Comparison of ENCODE assay signal across 1 cellular context in the genomic region with DNA sequence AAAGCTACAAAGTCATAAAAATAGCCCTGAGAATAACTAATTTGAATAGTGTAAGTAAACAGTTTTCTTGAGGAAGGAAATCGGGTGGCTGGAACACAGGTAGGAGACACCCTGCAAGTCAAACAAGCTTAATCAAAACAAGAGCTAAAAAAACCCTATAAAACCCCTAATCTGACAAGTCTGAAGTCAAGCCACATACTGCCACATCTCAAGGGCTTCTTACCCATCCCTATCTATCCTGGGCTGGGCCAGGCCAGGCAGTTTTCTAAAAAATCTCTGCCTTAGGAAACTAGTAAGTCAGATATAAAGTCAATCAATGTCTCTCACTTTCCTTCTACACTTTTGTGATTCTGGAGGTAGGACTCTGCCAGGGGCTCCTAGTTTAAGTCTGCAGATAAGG.
TF ChIP-seq lines count a peak whose summit lies in the region.

No MANE protein-coding gene starts in this region.

TF ChIP-seq in WTC11, 78 proteins besides CTCF, POLR2A, EP300 and RAD21 (continued from another document):
- TF ChIP-seq NR2C2 (CRISPR knock-in tag; IDR thresholded peaks at IDR 0.05), result no peak
- TF ChIP-seq, protein P1, sequence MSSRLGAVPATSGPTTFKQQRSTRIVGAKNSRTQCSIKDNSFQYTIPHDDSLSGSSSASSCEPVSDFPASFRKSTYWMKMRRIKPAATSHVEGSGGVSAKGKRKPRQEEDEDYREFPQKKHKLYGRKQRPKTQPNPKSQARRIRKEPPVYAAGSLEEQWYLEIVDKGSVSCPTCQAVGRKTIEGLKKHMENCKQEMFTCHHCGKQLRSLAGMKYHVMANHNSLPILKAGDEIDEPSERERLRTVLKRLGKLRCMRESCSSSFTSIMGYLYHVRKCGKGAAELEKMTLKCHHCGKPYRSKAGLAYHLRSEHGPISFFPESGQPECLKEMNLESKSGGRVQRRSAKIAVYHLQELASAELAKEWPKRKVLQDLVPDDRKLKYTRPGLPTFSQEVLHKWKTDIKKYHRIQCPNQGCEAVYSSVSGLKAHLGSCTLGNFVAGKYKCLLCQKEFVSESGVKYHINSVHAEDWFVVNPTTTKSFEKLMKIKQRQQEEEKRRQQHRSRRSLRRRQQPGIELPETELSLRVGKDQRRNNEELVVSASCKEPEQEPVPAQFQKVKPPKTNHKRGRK (CRISPR knock-in tag; IDR thresholded peaks at IDR 0.05; ENCODE audit: borderline replicate concordance), result no peak
- TF ChIP-seq, protein P2, sequence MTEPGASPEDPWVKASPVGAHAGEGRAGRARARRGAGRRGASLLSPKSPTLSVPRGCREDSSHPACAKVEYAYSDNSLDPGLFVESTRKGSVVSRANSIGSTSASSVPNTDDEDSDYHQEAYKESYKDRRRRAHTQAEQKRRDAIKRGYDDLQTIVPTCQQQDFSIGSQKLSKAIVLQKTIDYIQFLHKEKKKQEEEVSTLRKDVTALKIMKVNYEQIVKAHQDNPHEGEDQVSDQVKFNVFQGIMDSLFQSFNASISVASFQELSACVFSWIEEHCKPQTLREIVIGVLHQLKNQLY (CRISPR knock-in tag; IDR thresholded peaks at IDR 0.05), result no peak
- TF ChIP-seq ZNF416 (CRISPR knock-in tag; IDR thresholded peaks at IDR 0.05), result no peak
- no peak for TF ChIP-seq FOXP1 (CRISPR knock-in tag; IDR thresholded peaks at IDR 0.05; ENCODE audit: borderline replicate concordance)
- TF ChIP-seq, protein P3, sequence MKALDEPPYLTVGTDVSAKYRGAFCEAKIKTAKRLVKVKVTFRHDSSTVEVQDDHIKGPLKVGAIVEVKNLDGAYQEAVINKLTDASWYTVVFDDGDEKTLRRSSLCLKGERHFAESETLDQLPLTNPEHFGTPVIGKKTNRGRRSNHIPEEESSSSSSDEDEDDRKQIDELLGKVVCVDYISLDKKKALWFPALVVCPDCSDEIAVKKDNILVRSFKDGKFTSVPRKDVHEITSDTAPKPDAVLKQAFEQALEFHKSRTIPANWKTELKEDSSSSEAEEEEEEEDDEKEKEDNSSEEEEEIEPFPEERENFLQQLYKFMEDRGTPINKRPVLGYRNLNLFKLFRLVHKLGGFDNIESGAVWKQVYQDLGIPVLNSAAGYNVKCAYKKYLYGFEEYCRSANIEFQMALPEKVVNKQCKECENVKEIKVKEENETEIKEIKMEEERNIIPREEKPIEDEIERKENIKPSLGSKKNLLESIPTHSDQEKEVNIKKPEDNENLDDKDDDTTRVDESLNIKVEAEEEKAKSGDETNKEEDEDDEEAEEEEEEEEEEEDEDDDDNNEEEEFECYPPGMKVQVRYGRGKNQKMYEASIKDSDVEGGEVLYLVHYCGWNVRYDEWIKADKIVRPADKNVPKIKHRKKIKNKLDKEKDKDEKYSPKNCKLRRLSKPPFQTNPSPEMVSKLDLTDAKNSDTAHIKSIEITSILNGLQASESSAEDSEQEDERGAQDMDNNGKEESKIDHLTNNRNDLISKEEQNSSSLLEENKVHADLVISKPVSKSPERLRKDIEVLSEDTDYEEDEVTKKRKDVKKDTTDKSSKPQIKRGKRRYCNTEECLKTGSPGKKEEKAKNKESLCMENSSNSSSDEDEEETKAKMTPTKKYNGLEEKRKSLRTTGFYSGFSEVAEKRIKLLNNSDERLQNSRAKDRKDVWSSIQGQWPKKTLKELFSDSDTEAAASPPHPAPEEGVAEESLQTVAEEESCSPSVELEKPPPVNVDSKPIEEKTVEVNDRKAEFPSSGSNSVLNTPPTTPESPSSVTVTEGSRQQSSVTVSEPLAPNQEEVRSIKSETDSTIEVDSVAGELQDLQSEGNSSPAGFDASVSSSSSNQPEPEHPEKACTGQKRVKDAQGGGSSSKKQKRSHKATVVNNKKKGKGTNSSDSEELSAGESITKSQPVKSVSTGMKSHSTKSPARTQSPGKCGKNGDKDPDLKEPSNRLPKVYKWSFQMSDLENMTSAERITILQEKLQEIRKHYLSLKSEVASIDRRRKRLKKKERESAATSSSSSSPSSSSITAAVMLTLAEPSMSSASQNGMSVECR (CRISPR knock-in tag; IDR thresholded peaks at IDR 0.05; ENCODE audit: borderline replicate concordance), result no peak
- TF ChIP-seq GRHL2 (CRISPR knock-in tag; IDR thresholded peaks at IDR 0.05; ENCODE audit: insufficient replicate concordance, severe bottlenecking), result no peak
- TF ChIP-seq ELF4 (CRISPR knock-in tag; IDR thresholded peaks at IDR 0.05; ENCODE audit: low read depth), result no peak
- TF ChIP-seq KAT7 (CRISPR knock-in tag; IDR thresholded peaks at IDR 0.05; ENCODE audit: borderline replicate concordance), result no peak
- no peak for TF ChIP-seq TEAD4 (CRISPR knock-in tag; IDR thresholded peaks at IDR 0.05)
- no peak for TF ChIP-seq CREM (CRISPR knock-in tag; IDR thresholded peaks at IDR 0.05)
- no peak for TF ChIP-seq ZNF138 (CRISPR knock-in tag; conservative IDR thresholded peaks at IDR 0.05)
TF ChIP-seq in WTC11: peak in this region for 0.
